In the genomic region with DNA sequence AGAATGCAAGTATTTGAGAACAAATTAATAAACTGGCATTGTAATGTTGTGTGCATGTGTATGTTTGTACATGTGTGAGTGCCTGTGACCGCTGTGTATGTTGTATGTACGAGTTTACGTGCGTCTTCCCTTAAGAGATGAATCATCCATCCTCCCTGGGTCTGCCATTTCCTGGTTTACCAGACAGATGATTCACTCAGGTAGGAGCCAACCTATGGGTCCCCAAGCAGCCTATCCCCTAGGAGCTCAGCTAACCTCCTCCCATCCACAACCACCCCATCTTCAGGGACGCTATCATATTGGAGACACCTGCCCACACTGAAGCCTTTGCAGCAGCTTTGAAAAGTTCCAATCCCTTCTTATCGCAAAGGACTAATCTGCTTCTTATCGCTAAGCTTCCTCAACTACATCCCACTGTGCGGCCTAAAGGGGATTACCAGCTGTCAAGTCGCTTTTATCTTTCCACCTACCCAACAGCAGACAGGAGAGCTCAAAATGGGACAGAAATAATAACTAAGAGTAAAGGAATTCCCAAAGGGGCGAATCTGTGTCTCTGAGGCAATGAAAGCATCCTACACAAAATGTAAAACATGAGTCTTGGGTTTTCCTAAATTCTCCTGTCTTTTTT, we compare ENCODE assay signal across 24 cellular contexts.
DNase-seq lines count a peak whose midpoint lies in the region; ATAC-seq lines count a peak whose summit lies in the region.
"Had no signal": no experiment of that assay in that cellular context is flagged by ENCODE, and none has a peak within 500 bp of the region (broad histone marks: within the 10 kb centered on the region; RNA-seq: fewer than 3 reads in every experiment).

No MANE protein-coding gene starts in this region.

- DNase-seq in D341Med (ENCODE audit: low spot score) (peak; percentile 71), NCI-H82 treated with DMSO at 0.1 percent for 48 hours (lab: John Stamatoyannopoulos, UW; ENCODE audit: unreplicated experiment) (peak; percentile 81), ecto neural progenitor cell (ENCODE audit: low spot score) (peak; percentile 74), islet precursor cell (peak; percentile 57), COR-L47 (lab: John Stamatoyannopoulos, UW) (no peak), medulla oblongata (ENCODE audit: extremely low spot score) (no peak)
- DNase-seq: activated CD8-positive, alpha-beta T cell treated with anti-CD3 and anti-CD28 coated beads, Interleukin-2, amount 10 ng/mL, durations not matched to agents 7 days and 5 days; CD4-positive, CD25-positive, alpha-beta regulatory T cell; colonic mucosa; effector memory CD8-positive, alpha-beta T cell; gastrocnemius medialis; hippocampal formation; Karpas-422; NCI-H1417 treated with DMSO at 0.1 percent for 48 hours; NCI-H2081; NCI-H345; NCI-H69; occipital lobe; stimulated activated CD4-positive, alpha-beta T cell treated with anti-CD3 and anti-CD28 coated beads, Interleukin-4, amount 100 ng/mL, for 1 hour; tibial artery had no signal

- ATAC-seq in HG03442 (IDR thresholded peaks at IDR 0.05; ENCODE audit: unreplicated experiment) = no peak
- no peak for ATAC-seq in GM19395 (IDR thresholded peaks at IDR 0.05; ENCODE audit: unreplicated experiment)
- ATAC-seq: activated CD8-positive, alpha-beta T cell treated with anti-CD3 and anti-CD28 coated beads, Interleukin-2, amount 10 ng/mL, durations not matched to agents 7 days and 5 days; activated naive CD4-positive, alpha-beta T cell treated with anti-CD3 and anti-CD28 coated beads, Interleukin-2, amount 50 U/mL, for 72 hours; effector memory CD8-positive, alpha-beta T cell; gastrocnemius medialis; left lobe of liver had no signal

Comparison
In these comparisons a context has a peak if more than half of its experiments do, and no peak if none do; other contexts are left out.
1. DNase-seq: peak in D341Med (single experiment), NCI-H82 treated with DMSO at 0.1 percent for 48 hours (single experiment), ecto neural progenitor cell (single experiment) and islet precursor cell (single experiment); none in COR-L47 (single experiment) and medulla oblongata (single experiment).